ENCODE assay signal across 1 cellular context in the genomic region with DNA sequence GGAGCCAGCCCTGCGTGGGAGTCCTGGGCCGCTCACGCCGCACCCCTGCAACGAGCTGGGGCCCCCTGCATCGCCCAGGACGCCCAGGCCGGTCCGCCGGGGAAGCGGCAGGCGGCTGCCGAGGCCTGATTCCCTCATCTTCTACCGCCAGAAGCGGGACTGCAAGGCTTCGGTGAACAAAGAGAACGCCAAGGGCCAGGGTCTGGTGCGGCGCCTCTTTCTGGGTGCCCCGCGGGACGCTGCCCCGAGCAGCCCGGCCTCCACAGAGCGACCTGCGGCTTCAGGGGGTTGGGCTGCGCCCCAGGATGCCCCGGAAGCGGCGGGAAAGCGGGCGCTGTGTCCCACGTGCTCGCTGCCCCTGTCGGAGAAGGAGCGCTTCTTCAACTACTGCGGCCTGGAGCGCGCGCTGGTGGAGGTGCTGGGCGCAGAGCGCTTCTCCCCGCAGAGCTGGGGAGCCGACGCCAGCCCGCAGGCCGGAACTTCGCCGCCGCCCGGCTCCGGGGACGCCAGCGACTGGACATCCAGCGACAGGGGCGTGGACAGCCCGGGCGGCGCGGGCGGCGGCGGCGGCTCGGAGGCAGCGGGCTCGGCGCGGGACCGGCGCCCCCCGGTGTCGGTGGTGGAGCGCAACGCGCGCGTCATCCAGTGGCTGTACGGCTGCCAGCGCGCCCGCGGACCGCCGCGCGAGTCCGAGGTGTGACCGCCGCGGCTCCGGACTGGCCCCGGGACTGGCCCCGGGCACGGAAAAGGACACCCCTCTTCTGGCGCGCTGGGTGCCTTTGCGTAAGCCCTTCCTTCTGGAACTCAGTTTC.
TF ChIP-seq lines count a peak whose summit lies in the region.

No MANE protein-coding gene starts in this region.

TF ChIP-seq in K562, 482 proteins besides CTCF, POLR2A, EP300 and RAD21 (continued from another document and continues in another):
- TF ChIP-seq, protein P1, sequence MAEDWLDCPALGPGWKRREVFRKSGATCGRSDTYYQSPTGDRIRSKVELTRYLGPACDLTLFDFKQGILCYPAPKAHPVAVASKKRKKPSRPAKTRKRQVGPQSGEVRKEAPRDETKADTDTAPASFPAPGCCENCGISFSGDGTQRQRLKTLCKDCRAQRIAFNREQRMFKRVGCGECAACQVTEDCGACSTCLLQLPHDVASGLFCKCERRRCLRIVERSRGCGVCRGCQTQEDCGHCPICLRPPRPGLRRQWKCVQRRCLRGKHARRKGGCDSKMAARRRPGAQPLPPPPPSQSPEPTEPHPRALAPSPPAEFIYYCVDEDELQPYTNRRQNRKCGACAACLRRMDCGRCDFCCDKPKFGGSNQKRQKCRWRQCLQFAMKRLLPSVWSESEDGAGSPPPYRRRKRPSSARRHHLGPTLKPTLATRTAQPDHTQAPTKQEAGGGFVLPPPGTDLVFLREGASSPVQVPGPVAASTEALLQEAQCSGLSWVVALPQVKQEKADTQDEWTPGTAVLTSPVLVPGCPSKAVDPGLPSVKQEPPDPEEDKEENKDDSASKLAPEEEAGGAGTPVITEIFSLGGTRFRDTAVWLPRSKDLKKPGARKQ (CRISPR knock-in tag; IDR thresholded peaks at IDR 0.05) = no peak
- TF ChIP-seq ZNF263 (CRISPR knock-in tag; IDR thresholded peaks at IDR 0.05; ENCODE audit: borderline replicate concordance) = peak; percentile 82
- TF ChIP-seq, protein P2, sequence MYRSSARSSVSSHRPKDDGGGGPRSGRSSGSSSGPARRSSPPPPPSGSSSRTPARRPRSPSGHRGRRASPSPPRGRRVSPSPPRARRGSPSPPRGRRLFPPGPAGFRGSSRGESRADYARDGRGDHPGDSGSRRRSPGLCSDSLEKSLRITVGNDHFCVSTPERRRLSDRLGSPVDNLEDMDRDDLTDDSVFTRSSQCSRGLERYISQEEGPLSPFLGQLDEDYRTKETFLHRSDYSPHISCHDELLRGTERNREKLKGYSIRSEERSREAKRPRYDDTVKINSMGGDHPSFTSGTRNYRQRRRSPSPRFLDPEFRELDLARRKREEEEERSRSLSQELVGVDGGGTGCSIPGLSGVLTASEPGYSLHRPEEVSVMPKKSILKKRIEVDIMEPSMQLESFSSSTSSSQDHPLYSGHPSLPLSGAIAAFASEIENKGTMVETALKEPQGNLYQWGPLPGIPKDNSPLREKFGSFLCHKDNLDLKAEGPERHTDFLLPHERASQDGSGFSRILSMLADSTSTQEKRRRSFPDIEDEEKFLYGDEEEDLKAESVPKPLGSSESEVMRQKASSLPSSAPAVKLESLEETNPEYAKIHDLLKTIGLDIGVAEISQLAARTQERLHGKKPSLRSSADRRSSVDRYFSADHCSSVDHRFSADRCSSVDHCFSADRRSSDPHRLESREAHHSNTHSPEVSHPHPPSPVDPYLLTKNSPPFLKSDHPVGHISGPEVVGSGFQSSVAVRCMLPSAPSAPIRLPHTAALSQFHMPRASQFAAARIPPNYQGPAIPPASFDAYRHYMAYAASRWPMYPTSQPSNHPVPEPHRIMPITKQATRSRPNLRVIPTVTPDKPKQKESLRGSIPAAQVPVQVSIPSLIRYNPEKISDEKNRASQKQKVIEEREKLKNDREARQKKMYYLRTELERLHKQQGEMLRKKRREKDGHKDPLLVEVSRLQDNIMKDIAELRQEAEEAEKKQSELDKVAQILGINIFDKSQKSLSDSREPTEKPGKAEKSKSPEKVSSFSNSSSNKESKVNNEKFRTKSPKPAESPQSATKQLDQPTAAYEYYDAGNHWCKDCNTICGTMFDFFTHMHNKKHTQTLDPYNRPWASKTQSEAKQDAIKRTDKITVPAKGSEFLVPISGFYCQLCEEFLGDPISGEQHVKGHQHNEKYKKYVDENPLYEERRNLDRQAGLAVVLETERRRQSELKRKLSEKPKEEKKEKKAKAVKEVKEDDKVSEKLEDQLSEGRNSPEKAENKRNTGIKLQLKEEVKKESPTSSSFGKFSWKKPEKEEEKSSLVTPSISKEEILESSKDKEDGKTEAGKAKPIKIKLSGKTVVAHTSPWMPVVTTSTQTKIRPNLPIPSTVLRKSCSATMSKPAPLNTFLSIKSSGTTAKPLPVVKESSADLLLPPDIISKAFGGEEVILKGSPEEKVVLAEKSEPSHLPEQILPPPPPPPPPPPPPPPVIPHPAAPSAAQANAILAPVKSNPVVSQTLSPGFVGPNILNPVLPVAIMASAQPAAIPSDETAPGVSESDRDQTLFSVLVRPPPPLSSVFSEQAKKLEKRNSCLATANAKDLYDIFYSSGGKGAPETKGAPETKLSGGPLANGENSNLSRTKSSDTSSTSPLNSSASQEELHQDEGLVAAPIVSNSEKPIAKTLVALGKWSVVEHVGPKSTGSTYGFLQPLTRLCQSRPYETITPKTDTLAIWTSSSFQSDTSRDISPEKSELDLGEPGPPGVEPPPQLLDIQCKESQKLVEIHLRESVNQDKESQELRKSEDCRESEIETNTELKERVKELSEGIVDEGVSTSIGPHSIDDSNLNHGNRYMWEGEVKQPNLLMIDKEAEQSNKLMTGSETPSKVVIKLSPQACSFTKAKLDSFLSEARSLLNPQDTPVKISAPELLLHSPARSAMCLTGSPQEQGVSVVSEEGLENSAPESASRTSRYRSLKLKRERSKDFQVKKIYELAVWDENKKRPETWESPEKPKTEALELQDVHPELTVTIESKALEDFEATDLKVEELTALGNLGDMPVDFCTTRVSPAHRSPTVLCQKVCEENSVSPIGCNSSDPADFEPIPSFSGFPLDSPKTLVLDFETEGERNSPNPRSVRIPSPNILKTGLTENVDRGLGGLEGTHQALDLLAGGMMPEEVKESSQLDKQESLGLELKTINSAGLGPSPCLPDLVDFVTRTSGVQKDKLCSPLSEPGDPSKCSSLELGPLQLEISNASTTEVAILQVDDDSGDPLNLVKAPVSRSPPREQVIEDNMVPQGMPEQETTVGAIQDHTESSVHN (IDR thresholded peaks at IDR 0.05; ENCODE audit: borderline replicate concordance in 1 of 2, low read depth in 1 of 2) = no peak
- no peak for TF ChIP-seq SRF (CRISPR knock-in tag; IDR thresholded peaks at IDR 0.05)
- no peak for TF ChIP-seq HNRNPH1 (optimal IDR thresholded peaks at IDR 0.05; ENCODE audit: low read depth, low read length)
- TF ChIP-seq HNRNPUL1 (IDR thresholded peaks at IDR 0.05; ENCODE audit: low read length) = no peak
- TF ChIP-seq, protein P3, sequence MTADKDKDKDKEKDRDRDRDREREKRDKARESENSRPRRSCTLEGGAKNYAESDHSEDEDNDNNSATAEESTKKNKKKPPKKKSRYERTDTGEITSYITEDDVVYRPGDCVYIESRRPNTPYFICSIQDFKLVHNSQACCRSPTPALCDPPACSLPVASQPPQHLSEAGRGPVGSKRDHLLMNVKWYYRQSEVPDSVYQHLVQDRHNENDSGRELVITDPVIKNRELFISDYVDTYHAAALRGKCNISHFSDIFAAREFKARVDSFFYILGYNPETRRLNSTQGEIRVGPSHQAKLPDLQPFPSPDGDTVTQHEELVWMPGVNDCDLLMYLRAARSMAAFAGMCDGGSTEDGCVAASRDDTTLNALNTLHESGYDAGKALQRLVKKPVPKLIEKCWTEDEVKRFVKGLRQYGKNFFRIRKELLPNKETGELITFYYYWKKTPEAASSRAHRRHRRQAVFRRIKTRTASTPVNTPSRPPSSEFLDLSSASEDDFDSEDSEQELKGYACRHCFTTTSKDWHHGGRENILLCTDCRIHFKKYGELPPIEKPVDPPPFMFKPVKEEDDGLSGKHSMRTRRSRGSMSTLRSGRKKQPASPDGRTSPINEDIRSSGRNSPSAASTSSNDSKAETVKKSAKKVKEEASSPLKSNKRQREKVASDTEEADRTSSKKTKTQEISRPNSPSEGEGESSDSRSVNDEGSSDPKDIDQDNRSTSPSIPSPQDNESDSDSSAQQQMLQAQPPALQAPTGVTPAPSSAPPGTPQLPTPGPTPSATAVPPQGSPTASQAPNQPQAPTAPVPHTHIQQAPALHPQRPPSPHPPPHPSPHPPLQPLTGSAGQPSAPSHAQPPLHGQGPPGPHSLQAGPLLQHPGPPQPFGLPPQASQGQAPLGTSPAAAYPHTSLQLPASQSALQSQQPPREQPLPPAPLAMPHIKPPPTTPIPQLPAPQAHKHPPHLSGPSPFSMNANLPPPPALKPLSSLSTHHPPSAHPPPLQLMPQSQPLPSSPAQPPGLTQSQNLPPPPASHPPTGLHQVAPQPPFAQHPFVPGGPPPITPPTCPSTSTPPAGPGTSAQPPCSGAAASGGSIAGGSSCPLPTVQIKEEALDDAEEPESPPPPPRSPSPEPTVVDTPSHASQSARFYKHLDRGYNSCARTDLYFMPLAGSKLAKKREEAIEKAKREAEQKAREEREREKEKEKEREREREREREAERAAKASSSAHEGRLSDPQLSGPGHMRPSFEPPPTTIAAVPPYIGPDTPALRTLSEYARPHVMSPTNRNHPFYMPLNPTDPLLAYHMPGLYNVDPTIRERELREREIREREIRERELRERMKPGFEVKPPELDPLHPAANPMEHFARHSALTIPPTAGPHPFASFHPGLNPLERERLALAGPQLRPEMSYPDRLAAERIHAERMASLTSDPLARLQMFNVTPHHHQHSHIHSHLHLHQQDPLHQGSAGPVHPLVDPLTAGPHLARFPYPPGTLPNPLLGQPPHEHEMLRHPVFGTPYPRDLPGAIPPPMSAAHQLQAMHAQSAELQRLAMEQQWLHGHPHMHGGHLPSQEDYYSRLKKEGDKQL (CRISPR knock-in tag; IDR thresholded peaks at IDR 0.05; ENCODE audit: borderline replicate concordance) = no peak
- TF ChIP-seq, protein P4, sequence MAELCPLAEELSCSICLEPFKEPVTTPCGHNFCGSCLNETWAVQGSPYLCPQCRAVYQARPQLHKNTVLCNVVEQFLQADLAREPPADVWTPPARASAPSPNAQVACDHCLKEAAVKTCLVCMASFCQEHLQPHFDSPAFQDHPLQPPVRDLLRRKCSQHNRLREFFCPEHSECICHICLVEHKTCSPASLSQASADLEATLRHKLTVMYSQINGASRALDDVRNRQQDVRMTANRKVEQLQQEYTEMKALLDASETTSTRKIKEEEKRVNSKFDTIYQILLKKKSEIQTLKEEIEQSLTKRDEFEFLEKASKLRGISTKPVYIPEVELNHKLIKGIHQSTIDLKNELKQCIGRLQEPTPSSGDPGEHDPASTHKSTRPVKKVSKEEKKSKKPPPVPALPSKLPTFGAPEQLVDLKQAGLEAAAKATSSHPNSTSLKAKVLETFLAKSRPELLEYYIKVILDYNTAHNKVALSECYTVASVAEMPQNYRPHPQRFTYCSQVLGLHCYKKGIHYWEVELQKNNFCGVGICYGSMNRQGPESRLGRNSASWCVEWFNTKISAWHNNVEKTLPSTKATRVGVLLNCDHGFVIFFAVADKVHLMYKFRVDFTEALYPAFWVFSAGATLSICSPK (IDR thresholded peaks at IDR 0.05; ENCODE audit: borderline replicate concordance) = no peak
- no peak for TF ChIP-seq ATF1 (CRISPR knock-in tag; IDR thresholded peaks at IDR 0.05)
- peak; percentile 69 for TF ChIP-seq ATF1 (tag; IDR thresholded peaks at IDR 0.05)
- TF ChIP-seq, protein P5, sequence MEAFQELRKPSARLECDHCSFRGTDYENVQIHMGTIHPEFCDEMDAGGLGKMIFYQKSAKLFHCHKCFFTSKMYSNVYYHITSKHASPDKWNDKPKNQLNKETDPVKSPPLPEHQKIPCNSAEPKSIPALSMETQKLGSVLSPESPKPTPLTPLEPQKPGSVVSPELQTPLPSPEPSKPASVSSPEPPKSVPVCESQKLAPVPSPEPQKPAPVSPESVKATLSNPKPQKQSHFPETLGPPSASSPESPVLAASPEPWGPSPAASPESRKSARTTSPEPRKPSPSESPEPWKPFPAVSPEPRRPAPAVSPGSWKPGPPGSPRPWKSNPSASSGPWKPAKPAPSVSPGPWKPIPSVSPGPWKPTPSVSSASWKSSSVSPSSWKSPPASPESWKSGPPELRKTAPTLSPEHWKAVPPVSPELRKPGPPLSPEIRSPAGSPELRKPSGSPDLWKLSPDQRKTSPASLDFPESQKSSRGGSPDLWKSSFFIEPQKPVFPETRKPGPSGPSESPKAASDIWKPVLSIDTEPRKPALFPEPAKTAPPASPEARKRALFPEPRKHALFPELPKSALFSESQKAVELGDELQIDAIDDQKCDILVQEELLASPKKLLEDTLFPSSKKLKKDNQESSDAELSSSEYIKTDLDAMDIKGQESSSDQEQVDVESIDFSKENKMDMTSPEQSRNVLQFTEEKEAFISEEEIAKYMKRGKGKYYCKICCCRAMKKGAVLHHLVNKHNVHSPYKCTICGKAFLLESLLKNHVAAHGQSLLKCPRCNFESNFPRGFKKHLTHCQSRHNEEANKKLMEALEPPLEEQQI (IDR thresholded peaks at IDR 0.05) = no peak
- no peak for TF ChIP-seq SMAD1 (IDR thresholded peaks at IDR 0.05; ENCODE audit: low read depth, low read length, partially characterized antibody)
- TF ChIP-seq CHD2 (IDR thresholded peaks at IDR 0.05; ENCODE audit: low read depth, low read length) = 0 out of 2 replicates have a peak, but pooled peaks have one; percentile 14
- TF ChIP-seq, protein P6, sequence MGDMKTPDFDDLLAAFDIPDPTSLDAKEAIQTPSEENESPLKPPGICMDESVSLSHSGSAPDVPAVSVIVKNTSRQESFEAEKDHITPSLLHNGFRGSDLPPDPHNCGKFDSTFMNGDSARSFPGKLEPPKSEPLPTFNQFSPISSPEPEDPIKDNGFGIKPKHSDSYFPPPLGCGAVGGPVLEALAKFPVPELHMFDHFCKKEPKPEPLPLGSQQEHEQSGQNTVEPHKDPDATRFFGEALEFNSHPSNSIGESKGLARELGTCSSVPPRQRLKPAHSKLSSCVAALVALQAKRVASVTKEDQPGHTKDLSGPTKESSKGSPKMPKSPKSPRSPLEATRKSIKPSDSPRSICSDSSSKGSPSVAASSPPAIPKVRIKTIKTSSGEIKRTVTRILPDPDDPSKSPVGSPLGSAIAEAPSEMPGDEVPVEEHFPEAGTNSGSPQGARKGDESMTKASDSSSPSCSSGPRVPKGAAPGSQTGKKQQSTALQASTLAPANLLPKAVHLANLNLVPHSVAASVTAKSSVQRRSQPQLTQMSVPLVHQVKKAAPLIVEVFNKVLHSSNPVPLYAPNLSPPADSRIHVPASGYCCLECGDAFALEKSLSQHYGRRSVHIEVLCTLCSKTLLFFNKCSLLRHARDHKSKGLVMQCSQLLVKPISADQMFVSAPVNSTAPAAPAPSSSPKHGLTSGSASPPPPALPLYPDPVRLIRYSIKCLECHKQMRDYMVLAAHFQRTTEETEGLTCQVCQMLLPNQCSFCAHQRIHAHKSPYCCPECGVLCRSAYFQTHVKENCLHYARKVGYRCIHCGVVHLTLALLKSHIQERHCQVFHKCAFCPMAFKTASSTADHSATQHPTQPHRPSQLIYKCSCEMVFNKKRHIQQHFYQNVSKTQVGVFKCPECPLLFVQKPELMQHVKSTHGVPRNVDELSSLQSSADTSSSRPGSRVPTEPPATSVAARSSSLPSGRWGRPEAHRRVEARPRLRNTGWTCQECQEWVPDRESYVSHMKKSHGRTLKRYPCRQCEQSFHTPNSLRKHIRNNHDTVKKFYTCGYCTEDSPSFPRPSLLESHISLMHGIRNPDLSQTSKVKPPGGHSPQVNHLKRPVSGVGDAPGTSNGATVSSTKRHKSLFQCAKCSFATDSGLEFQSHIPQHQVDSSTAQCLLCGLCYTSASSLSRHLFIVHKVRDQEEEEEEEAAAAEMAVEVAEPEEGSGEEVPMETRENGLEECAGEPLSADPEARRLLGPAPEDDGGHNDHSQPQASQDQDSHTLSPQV (IDR thresholded peaks at IDR 0.05) = peak; percentile 97
- no peak for TF ChIP-seq ARHGAP35 (IDR thresholded peaks at IDR 0.05; ENCODE audit: partially characterized antibody)
- TF ChIP-seq HMG20A (CRISPR knock-in tag; conservative IDR thresholded peaks at IDR 0.05) = no peak
- no peak for TF ChIP-seq NR1H2 (CRISPR knock-in tag; IDR thresholded peaks at IDR 0.05)
